8 cellular contexts compared by ENCODE assay signal in genomic region chr7:135558337-135558767, GRCh38. TPM values are rescaled to one million over a fixed set of nuclear protein-coding genes. Genes with fewer than 3 reads are reported as not detected.
DNase-seq lines count a peak whose midpoint lies in the region; ATAC-seq and TF ChIP-seq lines count a peak whose summit lies in the region.

No MANE protein-coding gene starts in this region.

- no peaks in the 10 kb centered on the region for H3K27me3 Mint-ChIP-seq in neural crest cell (ENCODE audit: low read depth)

- H3K4me1 Mint-ChIP-seq in neural crest cell: peaks cover 19% of the 10 kb centered on the region

- no TSS peak for BruUV-seq in Panc1 (replicated peaks; lab: Mats Ljungman, UMichigan)

- H3K9me3 Mint-ChIP-seq in neural crest cell: no peaks in the 10 kb centered on the region

- H3K36me3 ChIP-seq in Panc1 (ENCODE audit: control insufficient read depth, insufficient read depth, low read length) (no peaks in the 10 kb centered on the region; the same call in 1 of the 2 replicates), subcutaneous abdominal adipose tissue (ENCODE audit: control insufficient read depth in 5 of 5, insufficient read depth in 5 of 5, low read length in 5 of 5) (no peaks in the 10 kb centered on the region)

- H3K4me1 ChIP-seq in Panc1 (ENCODE audit: control insufficient read depth, insufficient read depth, low read length) (no peaks in the 10 kb centered on the region), subcutaneous abdominal adipose tissue (ENCODE audit: control insufficient read depth in 5 of 5, insufficient read depth in 5 of 5, low read length in 5 of 5) (peaks cover 0 to 14% (median 9%) of the 10 kb centered on the region in 5 donors)

- H3K27ac ChIP-seq in Panc1 (ENCODE audit: low read length) (peak overlapping the region; percentile 97), subcutaneous abdominal adipose tissue (ENCODE audit: low read depth, low read length) (peak overlapping the region; percentile 97)

- ATAC-seq in GM21723 (IDR thresholded peaks at IDR 0.05; ENCODE audit: unreplicated experiment): peak; percentile 74
- ATAC-seq in Panc1: peak; percentile 72

- in situ Hi-C loops in Panc1 (cut with HindIII; ENCODE audit: low pct_unique_long_range_greater_than_20kb, low sequenced_read_pairs): no loop called here

- intact Hi-C loops in Panc1 (cut with micrococcal nuclease; ENCODE audit: unreplicated experiment): loop anchor here (1.0 to 5.0 kb wide), 2 partner anchors 46 to 276 kb away; no protein-coding TSS in a partner anchor

- DNase-seq in Daoy (ENCODE audit: low read depth) (peak; percentile 60), Panc1 (ENCODE audit: low read depth, low spot score) (peak; percentile 63), activated T-helper 1 cell treated with Interleukin-2 at 50 U/mL for 16 hours (ENCODE audit: low read depth) (peak; percentile 37), fibroblast of peridontal ligament (ENCODE audit: extremely low read depth) (peak; percentile 58), neural crest cell (ENCODE audit: low read depth, low spot score) (peak; percentile 46)
- DNase-seq in Jurkat, Clone E6-1 (ENCODE audit: low read depth, low spot score): peak; percentile 75

- H3K27me3 ChIP-seq in Panc1 (ENCODE audit: control insufficient read depth, insufficient read depth, low read length): no peaks in the 10 kb centered on the region
- no peaks in the 10 kb centered on the region for H3K27me3 ChIP-seq in subcutaneous abdominal adipose tissue (ENCODE audit: control insufficient read depth in 5 of 5, insufficient read depth in 4 of 5, low read length in 5 of 5)

- no peaks in the 10 kb centered on the region for H3K9me3 ChIP-seq in Panc1 (ENCODE audit: control insufficient read depth, insufficient read depth, low read depth, low read length)
- no peaks in the 10 kb centered on the region for H3K9me3 ChIP-seq in subcutaneous abdominal adipose tissue (ENCODE audit: control insufficient read depth in 5 of 5, low read length in 5 of 5)

- TF ChIP-seq CTCF in Panc1 (IDR thresholded peaks at IDR 0.05) (peak; percentile 80), neural crest cell (conservative IDR thresholded peaks at IDR 0.05) (peak; percentile 67)

- H3K4me3 ChIP-seq in Jurkat, Clone E6-1 (ENCODE audit: low read length): peak overlapping the region; percentile 100
- H3K4me3 ChIP-seq in Panc1 (ENCODE audit: low read depth in 2 of 2, low read length in 2 of 2): peak overlapping the region; percentile 97 to 99
- peak overlapping the region; percentile 75 to 100 (median 94) for H3K4me3 ChIP-seq in subcutaneous abdominal adipose tissue (ENCODE audit: low read depth in 1 of 5, low read length in 5 of 5)

- peak overlapping the region; percentile 96 to 100 (median 99) for H3K9ac ChIP-seq in subcutaneous abdominal adipose tissue (ENCODE audit: low read length in 5 of 5)

- POLR2A ChIA-PET in Panc1 (lab: Charles Lee): interaction anchor here (0.5 kb wide), 1 partner anchor 31 kb away, joined by 5 read pairs; no protein-coding TSS in a partner anchor

- no peak overlapping the region for H3K27ac Mint-ChIP-seq in neural crest cell (ENCODE audit: unreplicated experiment)

- no peak overlapping the region for H3K4me3 Mint-ChIP-seq in neural crest cell

- H3K36me3 Mint-ChIP-seq in neural crest cell (ENCODE audit: low read depth): peaks cover 6% of the 10 kb centered on the region

- CTCF ChIA-PET in Panc1 (lab: Charles Lee): no interaction called here

RNA-seq across cellular contexts. Expression of gene NUP205, which starts 0.6 kb away (rescaled TPM):
- 101 and 102 TPM in 2 replicates for total RNA-seq in Daoy (2014; rRNA removed; shearing (Covaris generic))
- 91.0 TPM for polyA plus RNA-seq in Jurkat, Clone E6-1 (2012; ENCODE audit: insufficient read depth, insufficient read length)
- total RNA-seq in Panc1 (2021; ENCODE audit: unreplicated experiment): 90.4 TPM
- polyA plus RNA-seq in Panc1 (2012; ENCODE audit: insufficient read length): 24.4 TPM
- 147 and 148 TPM in 2 replicates for total RNA-seq in neural crest cell

RNA-seq across cellular contexts. Expression of gene CNOT4, which starts 48.5 kb away (rescaled TPM):
- total RNA-seq in Daoy (2014; rRNA removed; shearing (Covaris generic)): 2.6 and 5.0 TPM in 2 replicates
- 8.3 TPM for polyA plus RNA-seq in Jurkat, Clone E6-1 (2012; ENCODE audit: insufficient read depth, insufficient read length)
- total RNA-seq in Panc1 (2021; ENCODE audit: unreplicated experiment) (22.3 TPM), neural crest cell (27.6 and 31.1 TPM in 2 replicates)
- 8.9 TPM for polyA plus RNA-seq in Panc1 (2012; ENCODE audit: insufficient read length)

Comparison
In these comparisons a context has a peak if more than half of its experiments do, and no peak if none do; other contexts are left out.
1. Peak in every context shown above with its lines: DNase-seq, ATAC-seq, H3K4me3 ChIP-seq and H3K27ac ChIP-seq.